ENCODE assay signal across 17 cellular contexts in the genomic region with DNA sequence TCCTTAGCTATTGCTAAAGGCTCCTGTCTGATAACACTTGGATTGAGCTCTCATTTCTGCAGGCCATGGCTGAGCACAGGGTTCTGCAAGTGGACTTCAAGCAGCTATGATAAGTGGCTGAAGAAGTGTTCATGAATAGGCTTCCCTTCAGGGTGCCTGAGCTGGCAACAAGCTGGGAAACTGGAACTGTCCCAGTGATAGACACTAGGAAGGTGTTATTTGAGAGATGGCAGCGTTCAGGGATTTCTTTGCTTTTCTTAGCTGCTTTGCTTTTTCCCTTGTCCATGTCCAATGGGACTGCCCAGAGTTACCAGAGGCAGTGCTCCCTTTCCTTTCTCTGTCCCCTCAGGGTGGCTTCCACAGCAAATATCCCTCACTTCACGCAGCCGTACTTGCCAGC.
DNase-seq lines count a peak whose midpoint lies in the region; ATAC-seq, FAIRE-seq and TF ChIP-seq lines count a peak whose summit lies in the region.
"Had no signal": no experiment of that assay in that cellular context is flagged by ENCODE, and none has a peak within 500 bp of the region (broad histone marks: within the 10 kb centered on the region; RNA-seq: fewer than 3 reads in every experiment).

No MANE protein-coding gene starts in this region.

- H3K79me1 ChIP-seq in H1 (ENCODE audit: low read depth, low read length), result no peaks in the 10 kb centered on the region

- peak overlapping the region; percentile 48; the same call in 1 of the 2 replicates for H4K8ac ChIP-seq in H1 (ENCODE audit: extremely low read depth, insufficient read depth, low read length)

- H3K4me3 ChIP-seq in GM23338, result no peak overlapping the region
- H3K4me3 ChIP-seq in H1 (ENCODE audit: extremely low read depth in 1 of 4, insufficient read depth in 2 of 4, low read depth in 3 of 4, low read length in 4 of 4), result no peak overlapping the region
- H3K4me3 ChIP-seq: BLaER1 treated with 17β-estradiol and CSF1 and Interleukin-3, amounts not matched to agents 10 nM and 100 nM; GM12878 had no signal

- no peak overlapping the region for H3K18ac ChIP-seq in H1 (ENCODE audit: extremely low read depth, low read length)

- no peak overlapping the region for H3K4me3 Mint-ChIP-seq in GM23338
- no peak overlapping the region for H3K4me3 Mint-ChIP-seq in activated CD4-positive, alpha-beta T cell treated with anti-CD3 and anti-CD28 coated beads, Interleukin-2, amount 10 ng/mL, durations not matched to agents 7 days and 5 days
- H3K4me3 Mint-ChIP-seq: CD4-positive, CD25-positive, alpha-beta regulatory T cell had no signal

- peak overlapping the region; percentile 51 for H3K27ac Mint-ChIP-seq in GM23338
- H3K27ac Mint-ChIP-seq in activated CD4-positive, alpha-beta T cell treated with anti-CD3 and anti-CD28 coated beads, Interleukin-2, amount 10 ng/mL, durations not matched to agents 7 days and 5 days, result no peak overlapping the region
- H3K27ac Mint-ChIP-seq: CD4-positive, CD25-positive, alpha-beta regulatory T cell had no signal

- H3K36me3 Mint-ChIP-seq in GM23338 (ENCODE audit: low read depth), result peaks cover 32% of the 10 kb centered on the region
- peaks cover 11% of the 10 kb centered on the region for H3K36me3 Mint-ChIP-seq in activated CD4-positive, alpha-beta T cell treated with anti-CD3 and anti-CD28 coated beads, Interleukin-2, amount 10 ng/mL, durations not matched to agents 7 days and 5 days (ENCODE audit: low read depth)

- intact Hi-C loops in left ventricle myocardium superior (cut with micrococcal nuclease), result no loop called here

- H3K27me3 ChIP-seq in GM23338 (ENCODE audit: insufficient read depth) (no peaks in the 10 kb centered on the region), H1 (replicated peaks in 1 of 4; ENCODE audit: control insufficient read depth in 3 of 4, extremely low read depth in 1 of 4, insufficient read depth in 3 of 4, low read length in 3 of 4) (no peaks in the 10 kb centered on the region)
- H3K27me3 ChIP-seq: BLaER1 treated with 17β-estradiol and CSF1 and Interleukin-3, amounts not matched to agents 10 nM and 100 nM had no signal

- H3K79me2 ChIP-seq in GM23338 (replicated peaks; ENCODE audit: insufficient read depth), result no peaks in the 10 kb centered on the region
- 0 out of 4 replicates have a peak, but pooled peaks cover 0 to 4% of the 10 kb centered on the region in 2 experiments for H3K79me2 ChIP-seq in H1 (ENCODE audit: control insufficient read depth in 1 of 2, insufficient read depth in 2 of 2, low read length in 2 of 2)

- H3K4ac ChIP-seq in H1 (replicated peaks; ENCODE audit: insufficient read length, low read depth, low read length), result no peak overlapping the region

- no peak for TF ChIP-seq EP300 in H1 (IDR thresholded peaks at IDR 0.05; ENCODE audit: borderline replicate concordance in 1 of 2, low read depth in 2 of 2, low read length in 2 of 2)

- H3K23me2 ChIP-seq in H1 (ENCODE audit: low read depth, low read length), result no peaks in the 10 kb centered on the region

- H3K36me3 ChIP-seq in GM23338 (ENCODE audit: insufficient read depth) (peaks cover 4% of the 10 kb centered on the region; the same call in 1 of the 2 replicates), H1 (ENCODE audit: control insufficient read depth in 2 of 4, insufficient read depth in 4 of 4, low read length in 3 of 4) (peaks cover 0 to 10% (median 0%) of the 10 kb centered on the region in 4 experiments; a peak in 2 of 8 replicates)

- no peak for FAIRE-seq in H1 (lab: Jason Lieb, UNC)
- FAIRE-seq: GM12878, GM19239, H54, HepG2, HTR-8/SVneo had no signal

- ATAC-seq in GM23338 (peak; percentile 40), left ventricle myocardium superior (peak; percentile 90), HG03095 (IDR thresholded peaks at IDR 0.05; ENCODE audit: unreplicated experiment) (no peak), HG02884 (IDR thresholded peaks at IDR 0.05; ENCODE audit: unreplicated experiment) (no peak)
- ATAC-seq: GM12878, HepG2 had no signal

- H3K23ac ChIP-seq in H1 (ENCODE audit: insufficient read length), result no peak overlapping the region

- H2AFZ ChIP-seq in GM23338 (no peak overlapping the region), H1 (ENCODE audit: low read length) (no peak overlapping the region)

- WGBS in H1 (ENCODE audit: extremely low coverage in 1 of 2, insufficient coverage in 1 of 2, insufficient read length in 1 of 2, insufficient replicate concordance in 2 of 2, low coverage in 1 of 2, low lambda C conversion rate in 2 of 2, missing lambda C conversion rate in 1 of 2), 2 experiments, result 83% methylated on average over 3 of the region's 3 CpGs; no CpG with 5 or more reads in 1 of the 2 experiments

- no peak overlapping the region for H4K5ac ChIP-seq in H1 (ENCODE audit: insufficient read length, low read depth, low read length)

- CTCF ChIA-PET in H1 (lab: Charles Lee; ENCODE audit: partially characterized antibody), result interaction anchor here (0.8 to 1.0 kb wide), 3 partner anchors 12 to 94 kb away, joined by 3 to 5 read pairs (median 3); no protein-coding TSS in a partner anchor
- CTCF ChIA-PET in activated CD4-positive, alpha-beta T cell treated with anti-CD3 and anti-CD28 coated beads, Interleukin-2, amount 10 ng/mL, durations not matched to agents 7 days and 5 days (lab: Charles Lee), result interaction anchor here (0.7 kb wide), 1 partner anchor 123 kb away, joined by 3 read pairs; no protein-coding TSS in a partner anchor

- H3K9me2 ChIP-seq in GM23338 (ENCODE audit: insufficient read depth), result no peaks in the 10 kb centered on the region

- no peak overlapping the region for H2BK20ac ChIP-seq in H1 (ENCODE audit: low read length)

- POLR2A ChIA-PET in H1 (lab: Charles Lee; ENCODE audit: partially characterized antibody), result interaction anchor here (1.1 kb wide), 1 partner anchor 22 kb away, joined by 3 read pairs; no protein-coding TSS in a partner anchor
- POLR2A ChIA-PET in activated CD4-positive, alpha-beta T cell treated with anti-CD3 and anti-CD28 coated beads, Interleukin-2, amount 10 ng/mL, durations not matched to agents 7 days and 5 days (lab: Charles Lee), result no interaction called here

- no peaks in the 10 kb centered on the region for H3K27me3 Mint-ChIP-seq in GM23338 (ENCODE audit: insufficient read depth, low read depth, poor library complexity)
- no peaks in the 10 kb centered on the region for H3K27me3 Mint-ChIP-seq in activated CD4-positive, alpha-beta T cell treated with anti-CD3 and anti-CD28 coated beads, Interleukin-2, amount 10 ng/mL, durations not matched to agents 7 days and 5 days

- H2AK5ac ChIP-seq in H1 (ENCODE audit: low read depth, low read length), result no peak overlapping the region

- H2BK120ac ChIP-seq in H1 (replicated peaks; ENCODE audit: low read depth, low read length), result no peak overlapping the region

- no peaks in the 10 kb centered on the region for H3F3A ChIP-seq in GM23338 (replicated peaks; ENCODE audit: low read depth)

- no peak overlapping the region for H2BK5ac ChIP-seq in H1 (ENCODE audit: low read depth, low read length)

- H4K91ac ChIP-seq in H1 (replicated peaks; ENCODE audit: insufficient read length, low read length), result no peak overlapping the region

- no peak overlapping the region for H2BK12ac ChIP-seq in H1 (ENCODE audit: low read depth, low read length)

- TF ChIP-seq POLR2A in H1 (IDR thresholded peaks at IDR 0.05; ENCODE audit: control extremely low read depth in 1 of 2, low read depth in 2 of 2, low read length in 2 of 2), result no peak

- H4K20me1 ChIP-seq in GM23338 (replicated peaks; ENCODE audit: insufficient read depth) (no peaks in the 10 kb centered on the region; the same call in 1 of the 2 replicates), H1 (replicated peaks in 1 of 2; ENCODE audit: control insufficient read depth in 1 of 2, insufficient read depth in 2 of 2, low read length in 2 of 2) (no peaks in the 10 kb centered on the region)
- H4K20me1 ChIP-seq: BLaER1 treated with 17β-estradiol and CSF1 and Interleukin-3, amounts not matched to agents 10 nM and 100 nM had no signal

- no peak overlapping the region for H3K56ac ChIP-seq in H1 (replicated peaks; ENCODE audit: insufficient read length, low read depth, low read length)

- H3K9ac ChIP-seq in H1 (replicated peaks in 1 of 4; ENCODE audit: extremely low read depth in 1 of 4, low read depth in 3 of 4, low read length in 3 of 4), result no peak overlapping the region; a peak in 1 of 7 replicates
- H3K9ac ChIP-seq: BLaER1 treated with 17β-estradiol and CSF1 and Interleukin-3, amounts not matched to agents 10 nM and 100 nM had no signal

- no peak overlapping the region for H3K4me2 ChIP-seq in GM23338
- no peak overlapping the region for H3K4me2 ChIP-seq in H1 (ENCODE audit: insufficient read depth in 1 of 2, low read depth in 2 of 2, low read length in 2 of 2)
- H3K4me2 ChIP-seq: BLaER1 treated with 17β-estradiol and CSF1 and Interleukin-3, amounts not matched to agents 10 nM and 100 nM had no signal

- TF ChIP-seq RAD21 in H1 (IDR thresholded peaks at IDR 0.05 in 1 of 2, conservative IDR thresholded peaks at IDR 0.05 in 1 of 2; ENCODE audit: low read depth in 2 of 2, low read length in 2 of 2), result no peak

- H3K14ac ChIP-seq in H1 (ENCODE audit: insufficient read length), result no peak overlapping the region

- peaks cover 14% of the 10 kb centered on the region for H3K9me3 Mint-ChIP-seq in GM23338
- H3K9me3 Mint-ChIP-seq in activated CD4-positive, alpha-beta T cell treated with anti-CD3 and anti-CD28 coated beads, Interleukin-2, amount 10 ng/mL, durations not matched to agents 7 days and 5 days, result peaks cover 24% of the 10 kb centered on the region

- no peak overlapping the region for H3K27ac ChIP-seq in GM23338 (ENCODE audit: low read depth)
- no peak overlapping the region for H3K27ac ChIP-seq in H1 (ENCODE audit: low read depth, low read length)
- H3K27ac ChIP-seq: 22Rv1; BLaER1 treated with 17β-estradiol and CSF1 and Interleukin-3, amounts not matched to agents 10 nM and 100 nM had no signal

- DNase-seq in DMS79 treated with DMSO at 0.1 percent for 48 hours (lab: John Stamatoyannopoulos, UW) (peak; percentile 8), DMS79 (lab: John Stamatoyannopoulos, UW) (no peak), GM23338 (ENCODE audit: low spot score) (no peak), H1 (ENCODE audit: low read depth in 1 of 2, low spot score in 2 of 2) (no peak), left ventricle myocardium superior (no peak)
- no peak for DNase-seq in activated CD4-positive, alpha-beta T cell treated with anti-CD3 and anti-CD28 coated beads, Interleukin-2, amount 10 ng/mL, durations not matched to agents 7 days and 5 days
- DNase-seq: CD4-positive, CD25-positive, alpha-beta regulatory T cell; DMS53 had no signal

- H3K4me1 ChIP-seq in GM23338 (ENCODE audit: insufficient read depth) (no peaks in the 10 kb centered on the region; the same call in 1 of the 2 replicates), H1 (replicated peaks in 1 of 4; ENCODE audit: control insufficient read depth in 3 of 4, insufficient read depth in 4 of 4, low read length in 3 of 4) (peaks cover 0 to 5% (median 0%) of the 10 kb centered on the region in 4 experiments; a peak in 1 of 7 replicates)
- H3K4me1 ChIP-seq: BLaER1 treated with 17β-estradiol and CSF1 and Interleukin-3, amounts not matched to agents 10 nM and 100 nM had no signal

- H2BK15ac ChIP-seq in H1 (ENCODE audit: low read length), result no peak overlapping the region

- TF ChIP-seq CTCF in GM23338 (conservative IDR thresholded peaks at IDR 0.05; ENCODE audit: low read depth in 2 of 2) (no peak), H1 (IDR thresholded peaks at IDR 0.05; ENCODE audit: control extremely low read depth in 1 of 3, insufficient read depth in 1 of 3, low read depth in 1 of 3, low read length in 3 of 3) (no peak)

- peaks cover 4 to 7% of the 10 kb centered on the region in 2 experiments; a peak in 3 of 4 replicates for H3K9me3 ChIP-seq in H1 (ENCODE audit: insufficient read depth in 2 of 2, low read depth in 1 of 2, low read length in 1 of 2)

- peaks cover 4% of the 10 kb centered on the region for H3K4me1 Mint-ChIP-seq in GM23338
- no peaks in the 10 kb centered on the region for H3K4me1 Mint-ChIP-seq in activated CD4-positive, alpha-beta T cell treated with anti-CD3 and anti-CD28 coated beads, Interleukin-2, amount 10 ng/mL, durations not matched to agents 7 days and 5 days
- H3K4me1 Mint-ChIP-seq: CD4-positive, CD25-positive, alpha-beta regulatory T cell had no signal

Comparison
In these comparisons a context has a peak if more than half of its experiments do, and no peak if none do; other contexts are left out.
1. ATAC-seq: peak in GM23338 (single experiment) and left ventricle myocardium superior (single experiment); none in HG03095 (single experiment) and HG02884 (single experiment).